8 cellular contexts compared by ENCODE assay signal in genomic region chr4:99563310-99564186, GRCh38. TPM values are rescaled to one million over a fixed set of nuclear protein-coding genes. Genes with fewer than 3 reads are reported as not detected.
DNase-seq lines count a peak whose midpoint lies in the region; ATAC-seq and TF ChIP-seq lines count a peak whose summit lies in the region.

TRMT10A (minus strand) TSS chr4:99564039; CDS start chr4:99559338, 4,701 bp downstream.

- H3K4me2 ChIP-seq in DOHH2 (ENCODE audit: low read length) = peak within 1 kb of the TSS; percentile 85
- H3K4me2 ChIP-seq in GM23338 = peak within 1 kb of the TSS; percentile 78

- H4K20me1 ChIP-seq in DOHH2 (ENCODE audit: control insufficient read depth, insufficient read depth, low read depth, low read length) (no peaks in the 10 kb centered on the region), GM23338 (replicated peaks; ENCODE audit: insufficient read depth) (no peaks in the 10 kb centered on the region)

- H3K4me1 Mint-ChIP-seq in GM23338 = peaks cover 2% of the 10 kb centered on the region; the same call in 1 of the 3 replicates
- peaks cover 2 to 29% (median 14%) of the 10 kb centered on the region in 4 donors for H3K4me1 Mint-ChIP-seq in naive thymus-derived CD8-positive, alpha-beta T cell

- ATAC-seq in GM23338 = peak; percentile 96
- peak; percentile 85 to 88 for ATAC-seq in naive thymus-derived CD8-positive, alpha-beta T cell

- H3K9me2 ChIP-seq in DOHH2 (replicated peaks; ENCODE audit: control insufficient read depth, low read length) = no peaks in the 10 kb centered on the region
- H3K9me2 ChIP-seq in GM23338 (ENCODE audit: insufficient read depth) = no peaks in the 10 kb centered on the region

- H3K4me1 ChIP-seq in DOHH2 (ENCODE audit: control insufficient read depth, low read length) = peaks cover 9% of the 10 kb centered on the region
- H3K4me1 ChIP-seq in GM23338 (ENCODE audit: insufficient read depth) = no peaks in the 10 kb centered on the region

- H3K27ac ChIP-seq in DOHH2 (ENCODE audit: low read depth, low read length) = peak within 1 kb of the TSS; percentile 88
- peak within 1 kb of the TSS; percentile 98 for H3K27ac ChIP-seq in GM23338 (ENCODE audit: low read depth)

- POLR2A ChIA-PET in naive thymus-derived CD8-positive, alpha-beta T cell (lab: Charles Lee) = interaction anchor here (0.5 to 5.1 kb wide), 16 partner anchors 9 to 1421 kb away, joined by 3 to 86 read pairs (median 4); partner anchors contain the start of genes ADH5, DAPP1, DNAJB14 and EIF4E

- H3K9me3 ChIP-seq in DOHH2 (ENCODE audit: control insufficient read depth, insufficient read depth, low read length) = no peaks in the 10 kb centered on the region

- peaks cover 2% of the 10 kb centered on the region; the same call in 1 of the 2 replicates for H3K36me3 ChIP-seq in DOHH2 (ENCODE audit: control insufficient read depth, low read length)
- H3K36me3 ChIP-seq in GM23338 (ENCODE audit: insufficient read depth) = no peaks in the 10 kb centered on the region

- H3K79me2 ChIP-seq in DOHH2 (ENCODE audit: control insufficient read depth, low read length) = peaks cover 10% of the 10 kb centered on the region
- H3K79me2 ChIP-seq in GM23338 (replicated peaks; ENCODE audit: insufficient read depth) = no peaks in the 10 kb centered on the region

- peaks cover 8% of the 10 kb centered on the region for H3F3A ChIP-seq in DOHH2 (ENCODE audit: control insufficient read depth, insufficient read depth)
- no peaks in the 10 kb centered on the region for H3F3A ChIP-seq in GM23338 (replicated peaks; ENCODE audit: low read depth)

- TF ChIP-seq CTCF in DOHH2 (IDR thresholded peaks at IDR 0.05; ENCODE audit: low read depth, low read length, poor library complexity, severe bottlenecking) (no peak), GM23338 (conservative IDR thresholded peaks at IDR 0.05; ENCODE audit: low read depth in 2 of 2) (0 out of 4 replicates have a peak, but pooled peaks of 1 of the 2 experiments have one; percentile 14), fibroblast of mammary gland (conservative IDR thresholded peaks at IDR 0.05; ENCODE audit: control insufficient read depth, insufficient read depth, low read depth, low read length) (no peak)

- no peaks in the 10 kb centered on the region for H3K27me3 ChIP-seq in DOHH2 (ENCODE audit: control insufficient read depth, low read length)
- H3K27me3 ChIP-seq in GM23338 (ENCODE audit: insufficient read depth) = no peaks in the 10 kb centered on the region

- peak within 1 kb of the TSS; percentile 88; the same call in 1 of the 2 replicates for H2AFZ ChIP-seq in GM23338

- peak within 1 kb of the TSS; percentile 92 for H3K4me3 ChIP-seq in DOHH2 (ENCODE audit: low read length)
- peak within 1 kb of the TSS; percentile 63 for H3K4me3 ChIP-seq in GM23338
- peak within 1 kb of the TSS; percentile 88 for H3K4me3 ChIP-seq in fibroblast of mammary gland (ENCODE audit: control insufficient read depth, low read depth, low read length)

- H3K36me3 Mint-ChIP-seq in GM23338 (ENCODE audit: low read depth) = no peaks in the 10 kb centered on the region
- peaks cover 0 to 2% (median 0%) of the 10 kb centered on the region in 3 donors for H3K36me3 Mint-ChIP-seq in naive thymus-derived CD8-positive, alpha-beta T cell

- peak within 1 kb of the TSS; percentile 99 for H3K27ac Mint-ChIP-seq in GM23338
- H3K27ac Mint-ChIP-seq in naive thymus-derived CD8-positive, alpha-beta T cell = peak within 1 kb of the TSS; percentile 97 to 100 (median 100)

- no peaks in the 10 kb centered on the region; the same call in 2 of the 3 replicates for H3K9me3 Mint-ChIP-seq in GM23338
- no peaks in the 10 kb centered on the region for H3K9me3 Mint-ChIP-seq in naive thymus-derived CD8-positive, alpha-beta T cell

- H3K4me3 Mint-ChIP-seq in GM23338 = peak within 1 kb of the TSS; percentile 98
- H3K4me3 Mint-ChIP-seq in naive thymus-derived CD8-positive, alpha-beta T cell = peak within 1 kb of the TSS; percentile 92 to 99 (median 96)

- DNase-seq in GM23338 (ENCODE audit: low spot score) = peak; percentile 99
- peak; percentile 97 for DNase-seq in LHCN-M2 (ENCODE audit: low read depth)
- DNase-seq in RPMI8226 = peak; percentile 94
- peak; percentile 93 for DNase-seq in activated T-helper 9 cell treated with anti-CD3 and anti-CD28 coated beads, Interleukin-2, amount 50 U/mL, for 16 hours (ENCODE audit: low read depth)
- peak; percentile 97 for DNase-seq in fibroblast of mammary gland (ENCODE audit: low read depth)
- peak; percentile 86 to 99 (median 97) for DNase-seq in naive thymus-derived CD8-positive, alpha-beta T cell
- peak; percentile 93 to 99 (median 98) for DNase-seq in stimulated activated naive CD4-positive, alpha-beta T cell (lab: John Stamatoyannopoulos, UW)

- peaks cover 4% of the 10 kb centered on the region for H3K27me3 Mint-ChIP-seq in GM23338 (ENCODE audit: insufficient read depth, low read depth, poor library complexity)
- H3K27me3 Mint-ChIP-seq in naive thymus-derived CD8-positive, alpha-beta T cell = peaks cover 12 to 35% (median 15%) of the 10 kb centered on the region in 5 donors

TF ChIP-seq in GM23338, 12 proteins besides CTCF, POLR2A, EP300 and RAD21:
- TF ChIP-seq JUNB (IDR thresholded peaks at IDR 0.05; ENCODE audit: unreplicated experiment) = no peak
- TF ChIP-seq CREB1 (CRISPR knock-in tag; IDR thresholded peaks at IDR 0.05; ENCODE audit: low read depth) = peak; percentile 94
- peak; percentile 92 for TF ChIP-seq ETS1 (IDR thresholded peaks at IDR 0.05)
- TF ChIP-seq NANOG (IDR thresholded peaks at IDR 0.05; ENCODE audit: borderline replicate concordance) = no peak; the same call in 1 of the 2 replicates
- peak; percentile 67 for TF ChIP-seq POLR2AphosphoS5 (IDR thresholded peaks at IDR 0.05; ENCODE audit: low read depth)
- no peak for TF ChIP-seq REST (IDR thresholded peaks at IDR 0.05; ENCODE audit: unreplicated experiment)
- no peak for TF ChIP-seq ZNF114 (CRISPR knock-in tag; IDR thresholded peaks at IDR 0.05)

RNA-seq across cellular contexts. Expression of gene TRMT10A, which starts in this region (rescaled TPM):
- total RNA-seq in GM23338 (2014; rRNA removed; shearing (Covaris generic)) = 4.5 and 4.7 TPM in 2 replicates
- polyA plus RNA-seq in GM23338 (2016; fragmentation: Nextera tagmentation; extraction: Ambion mirVana) = 5.3 and 5.4 TPM in 2 replicates
- 6.0 and 9.6 TPM in 2 replicates for total RNA-seq in LHCN-M2 (2014; rRNA removed)
- 2.0 TPM for polyA plus RNA-seq in LHCN-M2 (2012)
- 1 to 10 TPM; 5.2 to 8.7 TPM for total RNA-seq in naive thymus-derived CD8-positive, alpha-beta T cell
- 1 to 10 TPM; 2.5 to 2.9 (median 2.6) TPM for polyA plus RNA-seq in naive thymus-derived CD8-positive, alpha-beta T cell

Comparison
In these comparisons a context has a peak if more than half of its experiments do, and no peak if none do; other contexts are left out.
1. Peak in every context shown above with its lines: DNase-seq, ATAC-seq, H3K4me3 ChIP-seq and H3K27ac ChIP-seq.